In genomic region chr1:61352845-61353435, GRCh38 we compare ENCODE assay signal across 23 cellular contexts.
DNase-seq lines count a peak whose midpoint lies in the region; ATAC-seq lines count a peak whose summit lies in the region.
"Had no signal": no experiment of that assay in that cellular context is flagged by ENCODE, and none has a peak within 500 bp of the region (broad histone marks: within the 10 kb centered on the region; RNA-seq: fewer than 3 reads in every experiment).

No MANE protein-coding gene starts in this region.

- DNase-seq in G401 (ENCODE audit: low spot score), result peak; percentile 40
- peak; percentile 33 to 68 for DNase-seq in HAP-1 (ENCODE audit: low spot score in 2 of 2)
- peak; percentile 52 to 54 for DNase-seq in dermis microvascular lymphatic vessel endothelial cell (ENCODE audit: low read depth in 2 of 2)
- DNase-seq in iPS-NIHi7 (ENCODE audit: extremely low spot score), result peak; percentile 28
- DNase-seq in activated gamma-delta T cell (lab: John Stamatoyannopoulos, UW), result no peak
- no peak for DNase-seq in hippocampal formation (lab: John Stamatoyannopoulos, UW)
- DNase-seq: activated CD8-positive, alpha-beta memory T cell treated with anti-CD3 and anti-CD28 coated beads, Interleukin-2, amount 50 U/mL, for 4 hours; activated naive CD8-positive, alpha-beta T cell treated with anti-CD3 and anti-CD28 coated beads, Interleukin-2, amount 10 ng/mL, durations not matched to agents 7 days and 5 days; CD4-positive, alpha-beta memory T cell; effector memory CD8-positive, alpha-beta T cell; foreskin melanocyte; MG63; NCI-H2081 treated with DMSO at 0.1 percent for 48 hours; NCI-H526; psoas muscle; RPMI8226; T-helper 9 cell; transverse colon had no signal

- ATAC-seq in HG03280 (IDR thresholded peaks at IDR 0.05; ENCODE audit: unreplicated experiment), result no peak
- ATAC-seq: effector memory CD8-positive, alpha-beta T cell; K562; psoas muscle had no signal

- no peaks in the 10 kb centered on the region for H3K9me3 ChIP-seq in HAP-1
- H3K9me3 ChIP-seq: esophagus muscularis mucosa, MG63, neutrophil, psoas muscle, transverse colon had no signal

- H3K27me3 ChIP-seq in HAP-1 (ENCODE audit: low read depth), result no peaks in the 10 kb centered on the region
- H3K27me3 ChIP-seq: esophagus muscularis mucosa, hepatocyte, MG63, neutrophil, transverse colon had no signal

- no peak overlapping the region for H3K4me3 ChIP-seq in HAP-1
- H3K4me3 ChIP-seq: esophagus muscularis mucosa, hepatocyte, K562, MG63, psoas muscle, transverse colon had no signal

- no peaks in the 10 kb centered on the region for H3K36me3 ChIP-seq in HAP-1 (replicated peaks)
- H3K36me3 ChIP-seq: MG63, neutrophil, transverse colon had no signal

- H3K4me1 ChIP-seq in HAP-1, result peaks cover 10% of the 10 kb centered on the region
- H3K4me1 ChIP-seq: transverse colon had no signal

- in situ Hi-C loops in G401 (cut with HindIII; ENCODE audit: low sequenced_read_pairs) (no loop called here), HAP-1 (cut with MboI; ENCODE audit: low sequenced_read_pairs) (no loop called here)

Comparison
In these comparisons a context has a peak if more than half of its experiments do, and no peak if none do; other contexts are left out.
1. DNase-seq: peak in G401 (single experiment), HAP-1 (2 of 2), dermis microvascular lymphatic vessel endothelial cell (2 of 2) and iPS-NIHi7 (single experiment); none in activated gamma-delta T cell (single experiment) and hippocampal formation (0 of 2).